ENCODE assay signal across 8 cellular contexts in genomic region chr1:83999316-83999819, GRCh38. TPM values are rescaled to one million over a fixed set of nuclear protein-coding genes. Genes with fewer than 3 reads are reported as not detected.
DNase-seq lines count a peak whose midpoint lies in the region; ATAC-seq and TF ChIP-seq lines count a peak whose summit lies in the region.

No MANE protein-coding gene starts in this region.

- H3K27ac ChIP-seq in lung (ENCODE audit: low read depth in 1 of 2, low read length in 1 of 2) = peak overlapping the region in 1 of 2 donors; percentile 81
- H3K27ac ChIP-seq in substantia nigra (ENCODE audit: low read depth, low read length, poor library complexity, severe bottlenecking) = peak overlapping the region; percentile 98

- H3K9me3 Mint-ChIP-seq in T-helper 2 cell treated with Interferon-gamma antibody and Interleukin-4, amounts not matched to agents 5 μg/mL and 100 μg/mL, for 36 hours = no peaks in the 10 kb centered on the region

- peak overlapping the region; percentile 79 for H3K9ac ChIP-seq in endocrine pancreas (ENCODE audit: control insufficient read depth, insufficient read depth, low read length)

- no peaks in the 10 kb centered on the region for H3K36me3 ChIP-seq in endocrine pancreas (ENCODE audit: control insufficient read depth, insufficient read depth, low read length)
- no peaks in the 10 kb centered on the region for H3K36me3 ChIP-seq in lung (ENCODE audit: control insufficient read depth in 2 of 2, insufficient read depth in 2 of 2, low read length in 2 of 2)

- H3K4me1 Mint-ChIP-seq in T-helper 2 cell treated with Interferon-gamma antibody and Interleukin-4, amounts not matched to agents 5 μg/mL and 100 μg/mL, for 36 hours (ENCODE audit: low read depth) = peaks cover 24% of the 10 kb centered on the region

- WGBS in lung, 2 donors = 0 to 2% methylated on average over 19 to 26 of the region's 26 CpGs

- peak; percentile 81 for ATAC-seq in GM18511 (IDR thresholded peaks at IDR 0.05; ENCODE audit: unreplicated experiment)
- ATAC-seq in HG02938 (IDR thresholded peaks at IDR 0.05; ENCODE audit: unreplicated experiment) = peak; percentile 92
- peak; percentile 92 for ATAC-seq in lung (ENCODE audit: insufficient read depth, low FRiP score)

- H3K4me1 ChIP-seq in endocrine pancreas (ENCODE audit: control insufficient read depth, insufficient read depth, low read length) (no peaks in the 10 kb centered on the region), lung (ENCODE audit: control insufficient read depth in 2 of 2, insufficient read depth in 2 of 2, low read length in 2 of 2) (peaks cover 0 to 2% of the 10 kb centered on the region in 2 donors)

- H3K4me3 ChIP-seq in AG10803 (ENCODE audit: low read length) (peak overlapping the region; percentile 76), endocrine pancreas (ENCODE audit: control insufficient read depth, insufficient read depth, low read length) (peak overlapping the region; percentile 75), lung (peak overlapping the region; percentile 62)

- TF ChIP-seq CTCF in AG10803 (conservative IDR thresholded peaks at IDR 0.05; ENCODE audit: low read length) (no peak), lung (IDR thresholded peaks at IDR 0.05; ENCODE audit: control extremely low read depth, extremely low read depth) (no peak)

- H3K27me3 Mint-ChIP-seq in T-helper 2 cell treated with Interferon-gamma antibody and Interleukin-4, amounts not matched to agents 5 μg/mL and 100 μg/mL, for 36 hours (ENCODE audit: low read depth) = peaks cover 68% of the 10 kb centered on the region

- H3K27me3 ChIP-seq in endocrine pancreas (ENCODE audit: control insufficient read depth, insufficient read depth, low read length) = no peaks in the 10 kb centered on the region
- H3K27me3 ChIP-seq in lung (ENCODE audit: control insufficient read depth, insufficient read depth) = no peaks in the 10 kb centered on the region

- H3K9me3 ChIP-seq in endocrine pancreas (ENCODE audit: control insufficient read depth, low read length) (no peaks in the 10 kb centered on the region), lung (ENCODE audit: control insufficient read depth in 2 of 2, insufficient read depth in 1 of 2, low read length in 1 of 2) (no peaks in the 10 kb centered on the region)

- H3K27ac Mint-ChIP-seq in T-helper 2 cell treated with Interferon-gamma antibody and Interleukin-4, amounts not matched to agents 5 μg/mL and 100 μg/mL, for 36 hours = peak overlapping the region; percentile 63

- peak overlapping the region; percentile 87 for H3K4me3 Mint-ChIP-seq in T-helper 2 cell treated with Interferon-gamma antibody and Interleukin-4, amounts not matched to agents 5 μg/mL and 100 μg/mL, for 36 hours

- DNase-seq in AG10803 (ENCODE audit: low read depth) = peak; percentile 71
- DNase-seq in NCI-H1436 (lab: John Stamatoyannopoulos, UW) = peak; percentile 77
- DNase-seq in T-helper 2 cell treated with Interferon-gamma antibody and Interleukin-4, amounts not matched to agents 5 μg/mL and 100 μg/mL, for 36 hours (ENCODE audit: low spot score) = peak; percentile 48
- DNase-seq in lung (ENCODE audit: low spot score) = peak; percentile 74
- DNase-seq in substantia nigra (lab: John Stamatoyannopoulos, UW) = peak in 35 of 49 donors; percentile 18 to 95 (median 86)

- H3K36me3 Mint-ChIP-seq in T-helper 2 cell treated with Interferon-gamma antibody and Interleukin-4, amounts not matched to agents 5 μg/mL and 100 μg/mL, for 36 hours (ENCODE audit: low read depth) = no peaks in the 10 kb centered on the region

RNA-seq across cellular contexts. Expression of gene TTLL7, which starts 0.4 kb away (rescaled TPM):
- total RNA-seq in lung = 10 to 100 TPM; 11.8 to 13.8 TPM
- 1 to 10 TPM; 1.4 to 6.4 TPM for polyA plus RNA-seq in lung
